ENCODE assay signal across 31 cellular contexts in genomic region chr20:45304464-45304999, GRCh38. TPM values are rescaled to one million over a fixed set of nuclear protein-coding genes. Genes with fewer than 3 reads are reported as not detected.
"Had no signal": no experiment of that assay in that cellular context is flagged by ENCODE, and none has a peak within 500 bp of the region (broad histone marks: within the 10 kb centered on the region; RNA-seq: fewer than 3 reads in every experiment).

No MANE protein-coding gene starts in this region.

- H3K9me3 Mint-ChIP-seq: dendritic cell treated with granulocyte-macrophage colony-stimulating factor and Interleukin-4, amounts not matched to agents 40 ng/mL and 50 ng/mL, for 4 days; endodermal cell; naive thymus-derived CD8-positive, alpha-beta T cell; stimulated activated effector memory CD8-positive, alpha-beta T cell treated with anti-CD3 and anti-CD28 coated beads, Interleukin-12 subunit alpha, Interleukin-12 subunit beta, amount 100 ng/mL, for 72 hours; type B pancreatic cell had no signal

- H3K4me1 ChIP-seq: colonic mucosa, lower lobe of right lung, prostate gland, testis had no signal

- H3K36me3 ChIP-seq: colonic mucosa, gastrocnemius medialis, lower lobe of right lung, prostate gland, right atrium auricular region, sigmoid colon, stomach, tibial artery had no signal

- H3K36me3 Mint-ChIP-seq: naive thymus-derived CD8-positive, alpha-beta T cell; stimulated activated effector memory CD8-positive, alpha-beta T cell treated with anti-CD3 and anti-CD28 coated beads, Interleukin-12 subunit alpha, Interleukin-12 subunit beta, amount 100 ng/mL, for 72 hours; type B pancreatic cell had no signal

- H3K27ac Mint-ChIP-seq: dendritic cell treated with granulocyte-macrophage colony-stimulating factor and Interleukin-4, amounts not matched to agents 40 ng/mL and 50 ng/mL, for 4 days; endodermal cell; naive thymus-derived CD8-positive, alpha-beta T cell; stimulated activated effector memory CD8-positive, alpha-beta T cell treated with anti-CD3 and anti-CD28 coated beads, Interleukin-12 subunit alpha, Interleukin-12 subunit beta, amount 100 ng/mL, for 72 hours; type B pancreatic cell had no signal

- H3K4me3 Mint-ChIP-seq: dendritic cell treated with granulocyte-macrophage colony-stimulating factor and Interleukin-4, amounts not matched to agents 40 ng/mL and 50 ng/mL, for 4 days; endodermal cell; naive thymus-derived CD8-positive, alpha-beta T cell; type B pancreatic cell had no signal

- H3K27me3 ChIP-seq: right atrium auricular region, testis had no signal

- H3K27ac ChIP-seq: colonic mucosa, epithelial cell of prostate, gastrocnemius medialis, lower lobe of right lung, prostate gland, right atrium auricular region, sigmoid colon, stomach, testis, tibial artery had no signal

- DNase-seq: colonic mucosa; effector CD8-positive, alpha-beta T cell; endodermal cell; foreskin fibroblast; gastrocnemius medialis; left ventricle myocardium superior; lower lobe of right lung; naive thymus-derived CD8-positive, alpha-beta T cell; sigmoid colon; stimulated activated CD4-positive, alpha-beta T cell treated with anti-CD3 and anti-CD28 coated beads, Interleukin-2, amount 100 ng/mL, for 24 hours; stimulated activated CD4-positive, alpha-beta T cell treated with anti-CD3 and anti-CD28 coated beads, Interleukin-4, amount 100 ng/mL, for 24 hours; stimulated activated naive CD4-positive, alpha-beta T cell treated with Interleukin-2 at 50 U/mL for 16 hours; stomach; testis had no signal

- FAIRE-seq: keratinocyte had no signal

- H3K4me3 ChIP-seq: colonic mucosa, gastrocnemius medialis, lower lobe of right lung, prostate gland, right atrium auricular region, sigmoid colon, stomach, testis, tibial artery had no signal

- ATAC-seq: esophagus mucosa; gastrocnemius medialis; left ventricle myocardium superior; lower lobe of right lung; naive thymus-derived CD8-positive, alpha-beta T cell; stimulated activated effector memory CD8-positive, alpha-beta T cell treated with anti-CD3 and anti-CD28 coated beads, Interleukin-12 subunit alpha, Interleukin-12 subunit beta, amount 100 ng/mL, for 72 hours had no signal

- H3K9me3 ChIP-seq: colonic mucosa, gastrocnemius medialis, lower lobe of right lung, prostate gland, right atrium auricular region, sigmoid colon, stomach, testis, tibial artery had no signal

RNA-seq across cellular contexts. Expression of gene RBPJL, which starts 2.1 kb away (rescaled TPM):
- total RNA-seq: endodermal cell; esophagus mucosa; gastrocnemius medialis; glomerular endothelial cell; left ventricle myocardium superior; lower lobe of right lung; mesenteric fat pad; myocyte; naive thymus-derived CD8-positive, alpha-beta T cell; osteocyte; prostate gland; right atrium auricular region; sigmoid colon; skeletal muscle tissue; subcutaneous adipose tissue; urinary bladder had no signal
- polyA plus RNA-seq: keratinocyte; naive thymus-derived CD8-positive, alpha-beta T cell; neural cell; urinary bladder had no signal

RNA-seq across cellular contexts. Expression of gene MATN4, which starts 3.6 kb away (rescaled TPM):
- total RNA-seq: gastrocnemius medialis; glomerular endothelial cell; left ventricle myocardium superior; lower lobe of right lung; mesenteric fat pad; myocyte; naive thymus-derived CD8-positive, alpha-beta T cell; osteocyte; right atrium auricular region; sigmoid colon had no signal
- polyA plus RNA-seq: keratinocyte; naive thymus-derived CD8-positive, alpha-beta T cell; neural cell had no signal

RNA-seq across cellular contexts. Expression of gene SDC4, which starts 43.7 kb away (rescaled TPM):
- polyA plus RNA-seq: neural cell had no signal

RNA-seq across cellular contexts. Expression of gene SLPI, which starts 50.2 kb away (rescaled TPM):
- total RNA-seq: endodermal cell; glomerular endothelial cell; myocyte; naive thymus-derived CD8-positive, alpha-beta T cell; osteocyte; skeletal muscle tissue had no signal
- polyA plus RNA-seq: naive thymus-derived CD8-positive, alpha-beta T cell; neural cell had no signal
